ENCODE assay signal across 19 cellular contexts in the genomic region with DNA sequence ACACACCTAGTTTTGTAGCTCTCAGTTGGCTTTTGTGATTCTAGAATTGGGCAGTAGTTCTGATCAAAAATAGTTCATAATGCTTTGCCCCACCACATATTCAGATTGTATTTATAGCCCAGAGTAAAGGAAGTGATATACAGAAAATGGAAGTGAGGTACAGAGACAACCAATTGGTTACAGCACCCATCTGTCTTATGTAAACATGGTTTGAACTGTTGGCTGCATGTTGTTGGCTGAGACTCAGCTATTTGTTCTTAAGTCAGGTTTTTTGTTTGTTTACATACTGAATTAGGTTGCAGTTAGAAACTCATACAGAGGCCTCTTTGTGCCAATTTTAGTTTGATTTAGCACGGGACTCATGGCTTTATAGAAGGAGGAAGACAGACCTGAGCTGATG.
DNase-seq lines count a peak whose midpoint lies in the region; ATAC-seq and TF ChIP-seq lines count a peak whose summit lies in the region.
"Had no signal": no experiment of that assay in that cellular context is flagged by ENCODE, and none has a peak within 500 bp of the region (broad histone marks: within the 10 kb centered on the region; RNA-seq: fewer than 3 reads in every experiment).

No MANE protein-coding gene starts in this region.

- DNase-seq in COLO829 (ENCODE audit: low spot score) (peak; percentile 8), GM12864 (ENCODE audit: low read depth) (peak; percentile 63), LNCaP clone FGC (ENCODE audit: low read depth) (peak; percentile 92), SK-MEL-5 (ENCODE audit: low read depth, low spot score) (peak; percentile 37), AG08396 (ENCODE audit: low spot score) (no peak)
- no peak for DNase-seq in activated CD4-positive, alpha-beta T cell treated with anti-CD3 and anti-CD28 coated beads for 4 hours
- DNase-seq: activated CD8-positive, alpha-beta T cell treated with anti-CD3 and anti-CD28 coated beads, Interleukin-2, amount 10 ng/mL, durations not matched to agents 7 days and 5 days; effector CD8-positive, alpha-beta T cell; KG1; left cardiac atrium; NCI-H146; pancreas; stimulated activated naive CD4-positive, alpha-beta T cell treated with Interleukin-2 at 50 U/mL for 16 hours; T-helper 2 cell; WERI-Rb-1 had no signal

- ATAC-seq in HG03196 (IDR thresholded peaks at IDR 0.05; ENCODE audit: unreplicated experiment): no peak
- ATAC-seq: activated CD8-positive, alpha-beta T cell treated with anti-CD3 and anti-CD28 coated beads, Interleukin-2, amount 10 ng/mL, durations not matched to agents 7 days and 5 days; esophagus mucosa; left cardiac atrium; pancreas had no signal

- in situ Hi-C loops in SK-MEL-5 (cut with HindIII; ENCODE audit: low pct_unique_long_range_greater_than_20kb, low sequenced_read_pairs): no loop called here

- H3K4me3 ChIP-seq in GM12864 (ENCODE audit: low read depth, low read length) (no peak overlapping the region), LNCaP clone FGC (ENCODE audit: low read depth, low read length) (no peak overlapping the region)
- H3K4me3 ChIP-seq: pancreas, SJSA1, tibial artery had no signal

- TF ChIP-seq CTCF in GM12864 (IDR thresholded peaks at IDR 0.05; ENCODE audit: low read depth, low read length, missing control alignments): no peak
- TF ChIP-seq CTCF in LNCaP clone FGC (IDR thresholded peaks at IDR 0.05; ENCODE audit: control insufficient read depth, extremely low read depth, insufficient read depth): no peak

Comparison
In these comparisons a context has a peak if more than half of its experiments do, and no peak if none do; other contexts are left out.
1. DNase-seq: peak in COLO829 (single experiment), GM12864 (single experiment), LNCaP clone FGC (single experiment) and SK-MEL-5 (single experiment); none in AG08396 (single experiment) and activated CD4-positive, alpha-beta T cell treated with anti-CD3 and anti-CD28 coated beads for 4 hours (0 of 2).